ENCODE assay signal across 17 cellular contexts in genomic region chr1:95323117-95323516, GRCh38.
DNase-seq lines count a peak whose midpoint lies in the region; ATAC-seq and TF ChIP-seq lines count a peak whose summit lies in the region.
"Had no signal": no experiment of that assay in that cellular context is flagged by ENCODE, and none has a peak within 500 bp of the region (broad histone marks: within the 10 kb centered on the region; RNA-seq: fewer than 3 reads in every experiment).

No MANE protein-coding gene starts in this region.

- H3K23ac ChIP-seq in mesenchymal stem cell (ENCODE audit: low read length in 2 of 2), result no peak overlapping the region

- H3K4me3 ChIP-seq in BE2C (ENCODE audit: low read depth, low read length), result no peak overlapping the region
- no peak overlapping the region for H3K4me3 ChIP-seq in HUES64 (ENCODE audit: low read length)
- H3K4me3 ChIP-seq in mesenchymal stem cell (ENCODE audit: insufficient read depth in 1 of 2, low read depth in 1 of 2, low read length in 2 of 2), result no peak overlapping the region
- H3K4me3 ChIP-seq: esophagus muscularis mucosa, uterus had no signal

- H3K27ac ChIP-seq in HUES64 (ENCODE audit: low read depth, low read length) (no peak overlapping the region; the same call in 1 of the 2 replicates), mesenchymal stem cell (ENCODE audit: low read length, poor library complexity, severe bottlenecking) (no peak overlapping the region)
- H3K27ac ChIP-seq: esophagus muscularis mucosa, uterus had no signal

- no peak overlapping the region for H3K18ac ChIP-seq in mesenchymal stem cell (ENCODE audit: low read depth in 1 of 2, low read length in 2 of 2)

- H3K36me3 ChIP-seq in BE2C (no peaks in the 10 kb centered on the region), HUES64 (ENCODE audit: insufficient read depth, low read length) (no peaks in the 10 kb centered on the region), mesenchymal stem cell (ENCODE audit: control insufficient read depth in 1 of 2, insufficient read depth in 2 of 2, low read depth in 1 of 2, low read length in 2 of 2) (no peaks in the 10 kb centered on the region)
- H3K36me3 ChIP-seq: esophagus muscularis mucosa, uterus had no signal

- H4K8ac ChIP-seq in mesenchymal stem cell (ENCODE audit: low read length), result no peak overlapping the region

- H3K79me1 ChIP-seq in mesenchymal stem cell (replicated peaks; ENCODE audit: low read length, poor library complexity, severe bottlenecking), result no peaks in the 10 kb centered on the region

- H3K9ac ChIP-seq in HUES64 (ENCODE audit: low read depth, low read length), result peak overlapping the region; percentile 41; the same call in 1 of the 2 replicates
- H3K9ac ChIP-seq in mesenchymal stem cell (ENCODE audit: low read length), result no peak overlapping the region

- WGBS in HUES64, result 57% methylated on average over 1 of the region's 1 CpG
- no CpG with 5 or more reads among the region's 1 CpG for WGBS in mesenchymal stem cell

- no peaks in the 10 kb centered on the region for H3K27me3 Mint-ChIP-seq in activated CD8-positive, alpha-beta T cell treated with anti-CD3 and anti-CD28 coated beads, Interleukin-2, amount 10 ng/mL, durations not matched to agents 7 days and 5 days (ENCODE audit: low read depth)

- H3K4me1 ChIP-seq in BE2C (peaks cover 15% of the 10 kb centered on the region), HUES64 (ENCODE audit: insufficient read depth, low read length) (peaks cover 15% of the 10 kb centered on the region), mesenchymal stem cell (ENCODE audit: control insufficient read depth, insufficient read depth, low read depth, low read length) (no peaks in the 10 kb centered on the region)
- H3K4me1 ChIP-seq: uterus had no signal

- H2AFZ ChIP-seq in mesenchymal stem cell (ENCODE audit: low read depth, low read length), result no peak overlapping the region

- H2BK5ac ChIP-seq in mesenchymal stem cell (ENCODE audit: low read depth, low read length, poor library complexity, severe bottlenecking), result no peak overlapping the region

- H3K9me3 ChIP-seq in BE2C (no peaks in the 10 kb centered on the region), HUES64 (ENCODE audit: insufficient read depth, low read depth, low read length) (no peaks in the 10 kb centered on the region), mesenchymal stem cell (ENCODE audit: control insufficient read depth, low read length) (no peaks in the 10 kb centered on the region)
- H3K9me3 ChIP-seq: esophagus muscularis mucosa, uterus had no signal

- peak; percentile 45 for DNase-seq in BE2C
- peak; percentile 22 for DNase-seq in dermis blood vessel endothelial cell
- peak; percentile 36 for DNase-seq in mesenchymal stem cell
- DNase-seq in NCI-H2029 treated with DMSO at 0.1 percent for 48 hours (lab: John Stamatoyannopoulos, UW), result no peak
- no peak for DNase-seq in stimulated activated CD4-positive, alpha-beta T cell treated with anti-CD3 and anti-CD28 coated beads, Interleukin-12 subunit alpha, Interleukin-12 subunit beta, amount 100 ng/mL, for 4 hours
- no peak for DNase-seq in activated CD8-positive, alpha-beta T cell treated with anti-CD3 and anti-CD28 coated beads, Interleukin-2, amount 10 ng/mL, durations not matched to agents 7 days and 5 days
- DNase-seq: activated CD4-positive, alpha-beta T cell treated with anti-CD3 and anti-CD28 coated beads for 48 hours; activated naive CD8-positive, alpha-beta T cell treated with anti-CD3 and anti-CD28 coated beads, Interleukin-2, amount 50 U/mL, for 24 hours; activated T-cell treated with anti-CD3 and anti-CD28 coated beads, Interleukin-2, amount 50 U/mL, for 24 hours; stimulated activated CD4-positive, alpha-beta T cell treated with anti-CD3 and anti-CD28 coated beads, Interleukin-4, amount 100 ng/mL, for 1 hour; T-helper 17 cell; uterus had no signal

- H4K91ac ChIP-seq in mesenchymal stem cell (ENCODE audit: low read length), result no peak overlapping the region

- H2BK12ac ChIP-seq in mesenchymal stem cell (ENCODE audit: low read length in 2 of 2), result no peak overlapping the region

- POLR2A ChIA-PET in activated CD8-positive, alpha-beta T cell treated with anti-CD3 and anti-CD28 coated beads, Interleukin-2, amount 10 ng/mL, durations not matched to agents 7 days and 5 days (lab: Charles Lee), result no interaction called here

- CTCF ChIA-PET in activated CD8-positive, alpha-beta T cell treated with anti-CD3 and anti-CD28 coated beads, Interleukin-2, amount 10 ng/mL, durations not matched to agents 7 days and 5 days (lab: Charles Lee), result no interaction called here

- H3K4ac ChIP-seq in mesenchymal stem cell (ENCODE audit: low read depth in 1 of 2, low read length in 2 of 2), result no peak overlapping the region

- no peaks in the 10 kb centered on the region for H3K9me3 Mint-ChIP-seq in activated CD8-positive, alpha-beta T cell treated with anti-CD3 and anti-CD28 coated beads, Interleukin-2, amount 10 ng/mL, durations not matched to agents 7 days and 5 days (ENCODE audit: insufficient read depth)
- H3K9me3 Mint-ChIP-seq: activated naive CD8-positive, alpha-beta T cell treated with anti-CD3 and anti-CD28 coated beads, Interleukin-2, amount 50 U/mL, for 24 hours; activated T-cell treated with anti-CD3 and anti-CD28 coated beads, Interleukin-2, amount 50 U/mL, for 24 hours; stimulated activated memory B cell treated with anti-CD40 and anti-IgM and Interleukin-4, amounts not matched to agents 10 μg/mL and 1 μg/mL and 100 μg/mL, for 72 hours had no signal

- TF ChIP-seq CTCF in BE2C (IDR thresholded peaks at IDR 0.05; ENCODE audit: low read depth, low read length), result no peak

- no peaks in the 10 kb centered on the region for H3K36me3 Mint-ChIP-seq in activated CD8-positive, alpha-beta T cell treated with anti-CD3 and anti-CD28 coated beads, Interleukin-2, amount 10 ng/mL, durations not matched to agents 7 days and 5 days (ENCODE audit: low read depth)
- H3K36me3 Mint-ChIP-seq: CD14-positive monocyte; stimulated activated memory B cell treated with anti-CD40 and anti-IgM and Interleukin-4, amounts not matched to agents 10 μg/mL and 1 μg/mL and 100 μg/mL, for 72 hours had no signal

- H3K4me1 Mint-ChIP-seq in activated CD8-positive, alpha-beta T cell treated with anti-CD3 and anti-CD28 coated beads, Interleukin-2, amount 10 ng/mL, durations not matched to agents 7 days and 5 days (ENCODE audit: low read depth), result no peaks in the 10 kb centered on the region
- H3K4me1 Mint-ChIP-seq: activated naive CD8-positive, alpha-beta T cell treated with anti-CD3 and anti-CD28 coated beads, Interleukin-2, amount 50 U/mL, for 24 hours; CD14-positive monocyte; stimulated activated memory B cell treated with anti-CD40 and anti-IgM and Interleukin-4, amounts not matched to agents 10 μg/mL and 1 μg/mL and 100 μg/mL, for 72 hours had no signal

- H2BK15ac ChIP-seq in mesenchymal stem cell (ENCODE audit: low read depth, poor library complexity, severe bottlenecking), result no peak overlapping the region

- H2BK120ac ChIP-seq in mesenchymal stem cell (ENCODE audit: low read depth, low read length), result no peak overlapping the region

- no peak overlapping the region for H3K4me2 ChIP-seq in mesenchymal stem cell (ENCODE audit: low read length, poor library complexity, severe bottlenecking)

- no peak overlapping the region for H2AK5ac ChIP-seq in mesenchymal stem cell (ENCODE audit: low read length, severe bottlenecking)

- H3K14ac ChIP-seq in mesenchymal stem cell (ENCODE audit: low read length in 2 of 2), result no peak overlapping the region

- H3K27me3 ChIP-seq in BE2C (no peaks in the 10 kb centered on the region), HUES64 (ENCODE audit: insufficient read depth, low read length) (no peaks in the 10 kb centered on the region), mesenchymal stem cell (ENCODE audit: control insufficient read depth in 1 of 2, insufficient read depth in 1 of 2, low read length in 2 of 2) (peaks cover 0 to 9% of the 10 kb centered on the region in 2 experiments)
- H3K27me3 ChIP-seq: esophagus muscularis mucosa, uterus had no signal

- H3K4me3 Mint-ChIP-seq in activated CD8-positive, alpha-beta T cell treated with anti-CD3 and anti-CD28 coated beads, Interleukin-2, amount 10 ng/mL, durations not matched to agents 7 days and 5 days, result no peak overlapping the region
- H3K4me3 Mint-ChIP-seq: activated naive CD8-positive, alpha-beta T cell treated with anti-CD3 and anti-CD28 coated beads, Interleukin-2, amount 50 U/mL, for 24 hours; activated T-cell treated with anti-CD3 and anti-CD28 coated beads, Interleukin-2, amount 50 U/mL, for 24 hours; CD14-positive monocyte; stimulated activated memory B cell treated with anti-CD40 and anti-IgM and Interleukin-4, amounts not matched to agents 10 μg/mL and 1 μg/mL and 100 μg/mL, for 72 hours; T-helper 17 cell had no signal

- no peak overlapping the region for H3K27ac Mint-ChIP-seq in activated CD8-positive, alpha-beta T cell treated with anti-CD3 and anti-CD28 coated beads, Interleukin-2, amount 10 ng/mL, durations not matched to agents 7 days and 5 days
- H3K27ac Mint-ChIP-seq: activated naive CD8-positive, alpha-beta T cell treated with anti-CD3 and anti-CD28 coated beads, Interleukin-2, amount 50 U/mL, for 24 hours; activated T-cell treated with anti-CD3 and anti-CD28 coated beads, Interleukin-2, amount 50 U/mL, for 24 hours; CD14-positive monocyte; stimulated activated memory B cell treated with anti-CD40 and anti-IgM and Interleukin-4, amounts not matched to agents 10 μg/mL and 1 μg/mL and 100 μg/mL, for 72 hours; T-helper 17 cell had no signal

- no peak for ATAC-seq in activated CD8-positive, alpha-beta T cell treated with anti-CD3 and anti-CD28 coated beads, Interleukin-2, amount 10 ng/mL, durations not matched to agents 7 days and 5 days
- no peak for ATAC-seq in GM18502 (IDR thresholded peaks at IDR 0.05; ENCODE audit: poor library complexity, unreplicated experiment)
- ATAC-seq: activated naive CD8-positive, alpha-beta T cell treated with anti-CD3 and anti-CD28 coated beads, Interleukin-2, amount 50 U/mL, for 24 hours; stimulated activated memory B cell treated with anti-CD40 and anti-IgM and Interleukin-4, amounts not matched to agents 10 μg/mL and 1 μg/mL and 100 μg/mL, for 72 hours; T-helper 17 cell had no signal

Comparison
In these comparisons a context has a peak if more than half of its experiments do, and no peak if none do; other contexts are left out.
1. DNase-seq: peak in BE2C (single experiment), dermis blood vessel endothelial cell (single experiment) and mesenchymal stem cell (single experiment); none in NCI-H2029 treated with DMSO at 0.1 percent for 48 hours (single experiment), stimulated activated CD4-positive, alpha-beta T cell treated with anti-CD3 and anti-CD28 coated beads, Interleukin-12 subunit alpha, Interleukin-12 subunit beta, amount 100 ng/mL, for 4 hours (single experiment) and activated CD8-positive, alpha-beta T cell treated with anti-CD3 and anti-CD28 coated beads, Interleukin-2, amount 10 ng/mL, durations not matched to agents 7 days and 5 days (single experiment).